Comparison of ENCODE assay signal across 8 cellular contexts in the genomic region with DNA sequence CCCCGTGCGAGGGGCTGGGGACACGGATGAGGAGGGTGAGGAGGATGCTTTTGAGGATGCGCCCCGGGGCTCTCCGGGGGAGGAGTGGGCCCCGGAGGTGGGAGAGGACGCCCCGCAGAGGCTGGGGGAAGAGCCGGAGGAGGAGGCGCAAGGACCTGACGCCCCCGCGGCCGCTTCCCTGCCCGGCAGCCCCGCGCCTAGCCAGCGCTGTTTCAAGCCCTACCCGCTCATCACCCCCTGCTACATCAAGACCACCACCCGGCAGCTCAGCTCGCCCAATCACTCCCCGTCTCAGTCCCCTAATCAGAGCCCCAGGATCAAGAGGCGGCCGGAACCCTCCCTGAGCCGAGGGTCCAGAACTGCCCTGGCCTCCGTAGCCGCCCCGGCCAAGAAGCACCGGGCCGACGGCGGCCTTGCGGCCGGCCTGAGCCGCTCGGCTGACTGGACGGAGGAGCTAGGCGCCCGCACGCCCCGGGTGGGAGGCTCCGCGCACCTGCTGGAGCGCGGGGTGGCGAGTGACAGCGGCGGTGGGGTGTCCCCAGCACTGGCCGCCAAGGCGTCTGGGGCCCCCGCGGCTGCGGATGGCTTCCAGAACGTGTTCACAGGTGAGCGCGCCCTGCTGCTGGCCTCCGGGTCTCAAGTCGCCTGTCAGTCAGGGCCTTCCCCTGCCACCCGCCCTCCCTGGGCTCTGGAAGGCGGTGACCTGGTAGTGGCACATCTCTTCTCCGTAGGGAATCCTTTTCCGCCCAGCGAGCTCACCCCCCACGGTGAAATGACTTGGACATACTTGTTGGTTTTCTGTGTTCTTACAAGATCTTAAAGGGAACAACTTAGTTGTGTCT.
DNase-seq lines count a peak whose midpoint lies in the region; TF ChIP-seq lines count a peak whose summit lies in the region.

No MANE protein-coding gene starts in this region.

- peak overlapping the region; percentile 43 for H2AFZ ChIP-seq in ACC112 (ENCODE audit: low read length, unreplicated experiment)

- POLR2A ChIA-PET in HEK293 (lab: Yijun Ruan, JAX) = interaction anchor here (0.6 to 2.5 kb wide), 5 partner anchors 7 to 64 kb away, joined by 3 to 11 read pairs (median 6); no protein-coding TSS in a partner anchor

- H3K9me3 ChIP-seq in HEK293 (ENCODE audit: control insufficient read depth, insufficient read depth, low read depth, low read length) (no peaks in the 10 kb centered on the region), muscle layer of colon (ENCODE audit: low read length) (no peaks in the 10 kb centered on the region)

- TF ChIP-seq CTCF in HEK293 (tag by site-specific recombination; IDR thresholded peaks at IDR 0.05) (peak; percentile 38), coronary artery (IDR thresholded peaks at IDR 0.05) (no peak)

- H3K4me1 ChIP-seq in ACC112 (ENCODE audit: control insufficient read depth, insufficient read depth, low read length, unreplicated experiment) (peaks cover 14% of the 10 kb centered on the region), HEK293 (ENCODE audit: control insufficient read depth, insufficient read depth, low read length) (peaks cover 26% of the 10 kb centered on the region), muscle layer of colon (ENCODE audit: insufficient read depth, low read length) (peaks cover 10% of the 10 kb centered on the region)

- H3K27me3 ChIP-seq in ACC112 (ENCODE audit: insufficient read depth, low read length) = peaks cover 11% of the 10 kb centered on the region; the same call in 1 of the 2 replicates
- H3K27me3 ChIP-seq in muscle layer of colon (ENCODE audit: control insufficient read depth in 1 of 2, insufficient read depth in 2 of 2, low read length in 2 of 2) = peaks cover 0 to 9% of the 10 kb centered on the region in 2 donors

- H3K36me3 ChIP-seq in ACC112 (ENCODE audit: insufficient read depth, low read length) (no peaks in the 10 kb centered on the region), HEK293 (ENCODE audit: control insufficient read depth in 2 of 2, insufficient read depth in 1 of 2, low read length in 2 of 2) (no peaks in the 10 kb centered on the region), muscle layer of colon (ENCODE audit: insufficient read depth, low read length) (no peaks in the 10 kb centered on the region)

- peak overlapping the region; percentile 39 for H3K9ac ChIP-seq in muscle layer of colon (ENCODE audit: low read length)

- peak overlapping the region; percentile 87 for H3K4me3 ChIP-seq in ACC112 (ENCODE audit: low read depth, low read length)
- H3K4me3 ChIP-seq in HEK293 (ENCODE audit: low read depth, low read length) = peak overlapping the region; percentile 89
- peak overlapping the region; percentile 62 for H3K4me3 ChIP-seq in coronary artery
- H3K4me3 ChIP-seq in muscle layer of colon (ENCODE audit: low read depth in 1 of 2, low read length in 2 of 2) = peak overlapping the region; percentile 60 to 79

- no peak for DNase-seq in coronary artery (ENCODE audit: low spot score)
- DNase-seq in NCI-H774 (lab: John Stamatoyannopoulos, UW) = no peak
- DNase-seq in amniotic stem cell (lab: John Stamatoyannopoulos, UW) = no peak
- DNase-seq in kidney glomerular epithelial cell (lab: John Stamatoyannopoulos, UW) = no peak
- DNase-seq in LoVo (ENCODE audit: low spot score) = no peak

- H3K27ac ChIP-seq in ACC112 (ENCODE audit: low read depth, low read length) (no peak overlapping the region), HEK293 (ENCODE audit: extremely low read depth, low read depth, low read length) (peak overlapping the region; percentile 70; the same call in 1 of the 2 replicates), coronary artery (no peak overlapping the region), muscle layer of colon (ENCODE audit: low read depth, low read length) (peak overlapping the region; percentile 93)

- CTCF ChIA-PET in HEK293 (lab: Yijun Ruan, JAX) = interaction anchor here (0.7 to 5.4 kb wide), 12 partner anchors 11 to 192 kb away, joined by 3 to 39 read pairs (median 4); no protein-coding TSS in a partner anchor

- H3K79me2 ChIP-seq in ACC112 (ENCODE audit: control insufficient read depth, insufficient read depth, low read length, unreplicated experiment) = peaks cover 3% of the 10 kb centered on the region

TF ChIP-seq in HEK293, 187 proteins besides CTCF, POLR2A, EP300 and RAD21 (continues in another document):
- TF ChIP-seq ZNF623 (tag by site-specific recombination; IDR thresholded peaks at IDR 0.05) (no peak), PRDM6 (tag by site-specific recombination; IDR thresholded peaks at IDR 0.05) (no peak), ZFP69B (tag by site-specific recombination; IDR thresholded peaks at IDR 0.05) (peak; percentile 90), ZFHX2 (tag by site-specific recombination; conservative IDR thresholded peaks at IDR 0.05) (peak; percentile 99), ZNF157 (tag by site-specific recombination; IDR thresholded peaks at IDR 0.05) (no peak), ZNF555 (tag by site-specific recombination; conservative IDR thresholded peaks at IDR 0.05) (no peak), ZNF626 (tag by site-specific recombination; IDR thresholded peaks at IDR 0.05) (no peak), ZNF391 (tag by site-specific recombination; IDR thresholded peaks at IDR 0.05; ENCODE audit: borderline replicate concordance, low read depth) (peak; percentile 43; the same call in 1 of the 2 replicates), ZNF23 (tag by site-specific recombination; IDR thresholded peaks at IDR 0.05; ENCODE audit: borderline replicate concordance) (no peak), ZNF174 (tag by site-specific recombination; IDR thresholded peaks at IDR 0.05) (no peak), ZNF768 (tag by site-specific recombination; IDR thresholded peaks at IDR 0.05) (no peak), ZNF221 (tag by site-specific recombination; IDR thresholded peaks at IDR 0.05; ENCODE audit: borderline replicate concordance) (no peak), ZNF76 (tag by site-specific recombination; IDR thresholded peaks at IDR 0.05; ENCODE audit: borderline replicate concordance, low read depth) (peak; percentile 69), ZNF654 (tag by site-specific recombination; IDR thresholded peaks at IDR 0.05; ENCODE audit: low read depth) (no peak)
- TF ChIP-seq, protein P1, sequence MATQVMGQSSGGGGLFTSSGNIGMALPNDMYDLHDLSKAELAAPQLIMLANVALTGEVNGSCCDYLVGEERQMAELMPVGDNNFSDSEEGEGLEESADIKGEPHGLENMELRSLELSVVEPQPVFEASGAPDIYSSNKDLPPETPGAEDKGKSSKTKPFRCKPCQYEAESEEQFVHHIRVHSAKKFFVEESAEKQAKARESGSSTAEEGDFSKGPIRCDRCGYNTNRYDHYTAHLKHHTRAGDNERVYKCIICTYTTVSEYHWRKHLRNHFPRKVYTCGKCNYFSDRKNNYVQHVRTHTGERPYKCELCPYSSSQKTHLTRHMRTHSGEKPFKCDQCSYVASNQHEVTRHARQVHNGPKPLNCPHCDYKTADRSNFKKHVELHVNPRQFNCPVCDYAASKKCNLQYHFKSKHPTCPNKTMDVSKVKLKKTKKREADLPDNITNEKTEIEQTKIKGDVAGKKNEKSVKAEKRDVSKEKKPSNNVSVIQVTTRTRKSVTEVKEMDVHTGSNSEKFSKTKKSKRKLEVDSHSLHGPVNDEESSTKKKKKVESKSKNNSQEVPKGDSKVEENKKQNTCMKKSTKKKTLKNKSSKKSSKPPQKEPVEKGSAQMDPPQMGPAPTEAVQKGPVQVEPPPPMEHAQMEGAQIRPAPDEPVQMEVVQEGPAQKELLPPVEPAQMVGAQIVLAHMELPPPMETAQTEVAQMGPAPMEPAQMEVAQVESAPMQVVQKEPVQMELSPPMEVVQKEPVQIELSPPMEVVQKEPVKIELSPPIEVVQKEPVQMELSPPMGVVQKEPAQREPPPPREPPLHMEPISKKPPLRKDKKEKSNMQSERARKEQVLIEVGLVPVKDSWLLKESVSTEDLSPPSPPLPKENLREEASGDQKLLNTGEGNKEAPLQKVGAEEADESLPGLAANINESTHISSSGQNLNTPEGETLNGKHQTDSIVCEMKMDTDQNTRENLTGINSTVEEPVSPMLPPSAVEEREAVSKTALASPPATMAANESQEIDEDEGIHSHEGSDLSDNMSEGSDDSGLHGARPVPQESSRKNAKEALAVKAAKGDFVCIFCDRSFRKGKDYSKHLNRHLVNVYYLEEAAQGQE (tag by site-specific recombination; IDR thresholded peaks at IDR 0.05) = 0 out of 2 replicates have a peak, but pooled peaks have one; percentile 12
- TF ChIP-seq, protein P2, sequence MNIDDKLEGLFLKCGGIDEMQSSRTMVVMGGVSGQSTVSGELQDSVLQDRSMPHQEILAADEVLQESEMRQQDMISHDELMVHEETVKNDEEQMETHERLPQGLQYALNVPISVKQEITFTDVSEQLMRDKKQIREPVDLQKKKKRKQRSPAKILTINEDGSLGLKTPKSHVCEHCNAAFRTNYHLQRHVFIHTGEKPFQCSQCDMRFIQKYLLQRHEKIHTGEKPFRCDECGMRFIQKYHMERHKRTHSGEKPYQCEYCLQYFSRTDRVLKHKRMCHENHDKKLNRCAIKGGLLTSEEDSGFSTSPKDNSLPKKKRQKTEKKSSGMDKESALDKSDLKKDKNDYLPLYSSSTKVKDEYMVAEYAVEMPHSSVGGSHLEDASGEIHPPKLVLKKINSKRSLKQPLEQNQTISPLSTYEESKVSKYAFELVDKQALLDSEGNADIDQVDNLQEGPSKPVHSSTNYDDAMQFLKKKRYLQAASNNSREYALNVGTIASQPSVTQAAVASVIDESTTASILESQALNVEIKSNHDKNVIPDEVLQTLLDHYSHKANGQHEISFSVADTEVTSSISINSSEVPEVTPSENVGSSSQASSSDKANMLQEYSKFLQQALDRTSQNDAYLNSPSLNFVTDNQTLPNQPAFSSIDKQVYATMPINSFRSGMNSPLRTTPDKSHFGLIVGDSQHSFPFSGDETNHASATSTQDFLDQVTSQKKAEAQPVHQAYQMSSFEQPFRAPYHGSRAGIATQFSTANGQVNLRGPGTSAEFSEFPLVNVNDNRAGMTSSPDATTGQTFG (tag by site-specific recombination; IDR thresholded peaks at IDR 0.05; ENCODE audit: borderline replicate concordance) = no peak

Comparison
In these comparisons a context has a peak if more than half of its experiments do, and no peak if none do; other contexts are left out.
1. H3K27ac ChIP-seq: peak in HEK293 (single experiment) and muscle layer of colon (single experiment); none in ACC112 (single experiment) and coronary artery (0 of 2).
2. Peak in every context shown above with its lines, with median percentiles within 50 percentile points of each other: H3K4me3 ChIP-seq.